22 cellular contexts compared by ENCODE assay signal in genomic region chr4:142875117-142875516, GRCh38. TPM values are rescaled to one million over a fixed set of nuclear protein-coding genes. Genes with fewer than 3 reads are reported as not detected.
DNase-seq lines count a peak whose midpoint lies in the region; ATAC-seq and TF ChIP-seq lines count a peak whose summit lies in the region.
"Had no signal": no experiment of that assay in that cellular context is flagged by ENCODE, and none has a peak within 500 bp of the region (broad histone marks: within the 10 kb centered on the region; RNA-seq: fewer than 3 reads in every experiment).

No MANE protein-coding gene starts in this region.

- POLR2A ChIA-PET in activated CD4-positive, alpha-beta memory T cell treated with anti-CD3 and anti-CD28 coated beads for 36 hours (lab: Charles Lee) = no interaction called here

- no peaks in the 10 kb centered on the region for H3K36me3 Mint-ChIP-seq in endodermal cell (ENCODE audit: low read depth)
- no peaks in the 10 kb centered on the region for H3K36me3 Mint-ChIP-seq in activated CD4-positive, alpha-beta memory T cell treated with anti-CD3 and anti-CD28 coated beads for 36 hours
- H3K36me3 Mint-ChIP-seq: CD4-positive, alpha-beta memory T cell had no signal

- CTCF ChIA-PET in activated CD4-positive, alpha-beta memory T cell treated with anti-CD3 and anti-CD28 coated beads for 36 hours (lab: Charles Lee) = no interaction called here

- no peak overlapping the region for H3K4me3 ChIP-seq in endodermal cell (ENCODE audit: low read length)
- H3K4me3 ChIP-seq: adrenal gland, GM23248 had no signal

- no peak overlapping the region for H3K4me3 Mint-ChIP-seq in endodermal cell
- no peak overlapping the region for H3K4me3 Mint-ChIP-seq in activated CD4-positive, alpha-beta memory T cell treated with anti-CD3 and anti-CD28 coated beads for 36 hours
- H3K4me3 Mint-ChIP-seq: activated T-cell treated with anti-CD3 and anti-CD28 coated beads, Interleukin-2, amount 50 U/mL, for 72 hours; CD4-positive, alpha-beta memory T cell had no signal

- no peaks in the 10 kb centered on the region for H3K9me3 ChIP-seq in endodermal cell (ENCODE audit: control insufficient read depth, low read length)
- H3K9me3 ChIP-seq: adrenal gland had no signal

- no peak overlapping the region for H3K27ac Mint-ChIP-seq in endodermal cell
- H3K27ac Mint-ChIP-seq in activated CD4-positive, alpha-beta memory T cell treated with anti-CD3 and anti-CD28 coated beads for 36 hours = no peak overlapping the region
- H3K27ac Mint-ChIP-seq: activated T-cell treated with anti-CD3 and anti-CD28 coated beads, Interleukin-2, amount 50 U/mL, for 72 hours; CD4-positive, alpha-beta memory T cell had no signal

- WGBS in endodermal cell (ENCODE audit: insufficient coverage in 1 of 2, insufficient read length in 1 of 2), 2 experiments = 55 to 77% methylated on average over 2 of the region's 2 CpGs

- DNase-seq in ELF-1 (ENCODE audit: low read depth, low spot score) (peak; percentile 12), NCI-H69 (lab: John Stamatoyannopoulos, UW) (peak; percentile 0), endodermal cell (peak; percentile 82)
- DNase-seq in activated CD4-positive, alpha-beta memory T cell treated with anti-CD3 and anti-CD28 coated beads for 36 hours = no peak
- DNase-seq: activated CD4-positive, alpha-beta T cell treated with anti-CD3 and anti-CD28 coated beads for 4 hours; activated naive CD4-positive, alpha-beta T cell treated with Interleukin-2 at 50 U/mL for 16 hours; activated T-cell treated with anti-CD3 and anti-CD28 coated beads, Interleukin-2, amount 50 U/mL, for 72 hours; adrenal gland; brain microvascular endothelial cell; CD4-positive, alpha-beta memory T cell; DMS79; effector CD8-positive, alpha-beta T cell; Kasumi-1; NCI-H1092; NCI-H2029 treated with DMSO at 0.1 percent for 48 hours; nucleus accumbens; SHP77 treated with DMSO at 0.1 percent for 48 hours; T-helper 1 cell had no signal

- TF ChIP-seq CTCF in GM12874 (IDR thresholded peaks at IDR 0.05; ENCODE audit: insufficient read depth, low read depth, low read length) = 0 out of 2 replicates have a peak, but pooled peaks have one; percentile 3
- peak; percentile 54 for TF ChIP-seq CTCF in endodermal cell (conservative IDR thresholded peaks at IDR 0.05)

- H3K4me1 Mint-ChIP-seq in endodermal cell = no peaks in the 10 kb centered on the region
- H3K4me1 Mint-ChIP-seq in activated CD4-positive, alpha-beta memory T cell treated with anti-CD3 and anti-CD28 coated beads for 36 hours (ENCODE audit: low read depth) = no peaks in the 10 kb centered on the region
- H3K4me1 Mint-ChIP-seq: CD4-positive, alpha-beta memory T cell had no signal

- H3K9me3 Mint-ChIP-seq in endodermal cell = no peaks in the 10 kb centered on the region
- peaks cover 4% of the 10 kb centered on the region for H3K9me3 Mint-ChIP-seq in activated CD4-positive, alpha-beta memory T cell treated with anti-CD3 and anti-CD28 coated beads for 36 hours

- H3K36me3 ChIP-seq in endodermal cell (ENCODE audit: control insufficient read depth, insufficient read depth, low read length) = no peaks in the 10 kb centered on the region
- H3K36me3 ChIP-seq: adrenal gland, brain microvascular endothelial cell had no signal

- peaks cover 2% of the 10 kb centered on the region for H3K27me3 Mint-ChIP-seq in endodermal cell (ENCODE audit: insufficient read depth)
- H3K27me3 Mint-ChIP-seq in activated CD4-positive, alpha-beta memory T cell treated with anti-CD3 and anti-CD28 coated beads for 36 hours = peaks cover 14% of the 10 kb centered on the region

- no peak overlapping the region for H3K27ac ChIP-seq in endodermal cell (ENCODE audit: low read depth, low read length)
- H3K27ac ChIP-seq: adrenal gland, brain microvascular endothelial cell, GM23248 had no signal

- H3K9ac ChIP-seq in endodermal cell (ENCODE audit: extremely low read depth, low read length, poor library complexity, severe bottlenecking) = no peak overlapping the region
- H3K9ac ChIP-seq: GM23248 had no signal

- intact Hi-C loops in activated CD4-positive, alpha-beta memory T cell treated with anti-CD3 and anti-CD28 coated beads for 36 hours (cut with micrococcal nuclease) = no loop called here

- H3K27me3 ChIP-seq in endodermal cell (ENCODE audit: control insufficient read depth, insufficient read depth, low read length, poor library complexity, severe bottlenecking) = no peaks in the 10 kb centered on the region
- H3K27me3 ChIP-seq: adrenal gland, brain microvascular endothelial cell had no signal

- no peak for ATAC-seq in GM21381 (IDR thresholded peaks at IDR 0.05; ENCODE audit: unreplicated experiment)
- no peak for ATAC-seq in HG03159 (IDR thresholded peaks at IDR 0.05; ENCODE audit: unreplicated experiment)
- ATAC-seq: activated T-cell treated with anti-CD3 and anti-CD28 coated beads, Interleukin-2, amount 50 U/mL, for 72 hours had no signal

- H3K4me1 ChIP-seq in endodermal cell (ENCODE audit: control insufficient read depth, insufficient read depth, low read length) = no peaks in the 10 kb centered on the region
- H3K4me1 ChIP-seq: adrenal gland had no signal

RNA-seq across cellular contexts. Expression of gene INPP4B, which starts 29.0 kb away (rescaled TPM):
- total RNA-seq in endodermal cell = under 1 TPM; 0.64 to 0.66 TPM
- polyA plus RNA-seq in endodermal cell (2013, experiment 1 of 2) = 3.8 TPM
- 4.2 TPM for polyA plus RNA-seq in endodermal cell (2013, experiment 2 of 2)
- 10 to 100 TPM; 63.9 to 64.9 TPM for total RNA-seq in activated CD4-positive, alpha-beta memory T cell treated with anti-CD3 and anti-CD28 coated beads for 36 hours

Comparison
In these comparisons a context has a peak if more than half of its experiments do, and no peak if none do; other contexts are left out.
1. RNA of gene INPP4B, which starts 29.0 kb away (total RNA-seq): 63.9 to 64.9 TPM in activated CD4-positive, alpha-beta memory T cell treated with anti-CD3 and anti-CD28 coated beads for 36 hours; 0.64 to 0.66 TPM in endodermal cell; every median in the first group is over 10 times any median in the second.